ENCODE assay signal across 17 cellular contexts in the genomic region with DNA sequence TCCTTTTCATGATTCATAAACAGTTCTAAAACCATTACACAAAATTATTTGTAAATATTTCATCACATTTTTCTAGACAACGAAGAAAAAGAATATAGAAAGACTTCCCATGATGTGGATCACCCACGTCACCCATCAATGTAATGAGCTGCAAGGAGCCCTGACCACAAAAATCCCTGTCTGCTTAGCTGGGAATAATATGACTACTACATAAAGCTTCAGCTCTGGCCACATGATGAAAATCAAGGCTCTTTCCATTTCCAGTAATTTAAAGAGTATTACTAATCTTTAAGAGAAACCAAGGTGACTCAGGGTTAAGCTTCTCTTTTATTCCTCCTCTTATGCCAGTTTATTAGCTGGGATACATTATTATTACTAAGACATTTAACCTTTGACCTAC.
A peak's percentile ranks its signal among the peaks of the same experiment; 100 is the strongest.
DNase-seq lines count a peak whose midpoint lies in the region; ATAC-seq and TF ChIP-seq lines count a peak whose summit lies in the region.
"Had no signal": no experiment of that assay in that cellular context is flagged by ENCODE, and none has a peak within 500 bp of the region (broad histone marks: within the 10 kb centered on the region; RNA-seq: fewer than 3 reads in every experiment).

No MANE protein-coding gene starts in this region.

- intact Hi-C loops in heart right ventricle (cut with DNase I) (loop anchor here in 1 of 10 donors (10.0 kb wide), 1 partner anchor 100 kb away; no protein-coding TSS in a partner anchor), testis (cut with DNase I; ENCODE audit: low total_unique reads) (no loop called here)

- H2AFZ ChIP-seq in ACC112 (ENCODE audit: low read length, unreplicated experiment): peak overlapping the region; percentile 26

- H3K4me3 ChIP-seq in ACC112 (ENCODE audit: low read depth, low read length) (no peak overlapping the region), fibroblast of pulmonary artery (replicated peaks; ENCODE audit: low read depth, low read length) (no peak overlapping the region), heart right ventricle (no peak overlapping the region), testis (no peak overlapping the region)
- no peak overlapping the region for H3K4me3 ChIP-seq in effector memory CD4-positive, alpha-beta T cell (ENCODE audit: insufficient read depth, low read depth, low read length, poor library complexity, severe bottlenecking)
- H3K4me3 ChIP-seq: gastrocnemius medialis, Peyer's patch had no signal

- H3K27ac ChIP-seq in ACC112 (ENCODE audit: low read depth, low read length) (peak overlapping the region; percentile 61), heart right ventricle (no peak overlapping the region), testis (no peak overlapping the region)
- H3K27ac ChIP-seq in effector memory CD4-positive, alpha-beta T cell (ENCODE audit: insufficient read depth, low read length, poor library complexity, severe bottlenecking): no peak overlapping the region
- H3K27ac ChIP-seq: gastrocnemius medialis, Peyer's patch had no signal

- TF ChIP-seq POLR2A in testis (IDR thresholded peaks at IDR 0.05): no peak

- peak; percentile 94 for DNase-seq in HCEC 1CT
- DNase-seq in T1000 (lab: John Stamatoyannopoulos, UW): peak; percentile 26
- DNase-seq in fibroblast of pulmonary artery (ENCODE audit: low read depth): peak; percentile 74
- DNase-seq in T-helper 1 cell: no peak
- DNase-seq in effector memory CD4-positive, alpha-beta T cell: no peak
- no peak for DNase-seq in heart right ventricle
- DNase-seq in testis: no peak
- DNase-seq: activated CD4-positive, alpha-beta T cell treated with anti-CD3 and anti-CD28 coated beads for 36 hours; activated naive CD8-positive, alpha-beta T cell treated with anti-CD3 and anti-CD28 coated beads, Interleukin-2, amount 10 ng/mL, durations not matched to agents 7 days and 5 days; gastrocnemius medialis; mesendoderm; NCI-H2081; NCI-H748 treated with DMSO at 0.1 percent for 48 hours; Peyer's patch; small intestine; stimulated activated naive CD8-positive, alpha-beta T cell treated with anti-CD3 and anti-CD28 coated beads, Interleukin-15, Interleukin-2, amounts not matched to agents 100 U/mL and 50 U/mL, for 24 hours had no signal

- H3K4me1 ChIP-seq in ACC112 (ENCODE audit: control insufficient read depth, insufficient read depth, low read length, unreplicated experiment) (peaks cover 9% of the 10 kb centered on the region), heart right ventricle (no peaks in the 10 kb centered on the region), testis (no peaks in the 10 kb centered on the region)
- no peaks in the 10 kb centered on the region for H3K4me1 ChIP-seq in effector memory CD4-positive, alpha-beta T cell (ENCODE audit: control insufficient read depth, insufficient read depth, low read length, poor library complexity, severe bottlenecking)
- H3K4me1 ChIP-seq: gastrocnemius medialis, Peyer's patch had no signal

- H3K36me3 ChIP-seq in ACC112 (ENCODE audit: insufficient read depth, low read length) (no peaks in the 10 kb centered on the region), heart right ventricle (no peaks in the 10 kb centered on the region), testis (ENCODE audit: low read depth, missing control alignments) (no peaks in the 10 kb centered on the region)
- no peaks in the 10 kb centered on the region for H3K36me3 ChIP-seq in effector memory CD4-positive, alpha-beta T cell (ENCODE audit: control insufficient read depth, insufficient read depth, low read length)
- H3K36me3 ChIP-seq: gastrocnemius medialis, Peyer's patch had no signal

- TF ChIP-seq CTCF in fibroblast of pulmonary artery (IDR thresholded peaks at IDR 0.05; ENCODE audit: low read length, missing control alignments) (no peak), heart right ventricle (IDR thresholded peaks at IDR 0.05) (no peak), testis (IDR thresholded peaks at IDR 0.05) (no peak)

- WGBS in heart right ventricle, 2 donors: 82 to 94% methylated on average over 2 of the region's 2 CpGs
- 85 to 90% methylated on average over 2 of the region's 2 CpGs for WGBS in testis, 2 donors

- no peak for ATAC-seq in heart right ventricle
- ATAC-seq: activated CD4-positive, alpha-beta T cell treated with anti-CD3 and anti-CD28 coated beads for 36 hours; gastrocnemius medialis; stimulated activated naive CD8-positive, alpha-beta T cell treated with anti-CD3 and anti-CD28 coated beads, Interleukin-15, Interleukin-2, amounts not matched to agents 100 U/mL and 50 U/mL, for 24 hours had no signal

- no peaks in the 10 kb centered on the region for H3K27me3 ChIP-seq in ACC112 (ENCODE audit: insufficient read depth, low read length)
- no peaks in the 10 kb centered on the region for H3K27me3 ChIP-seq in effector memory CD4-positive, alpha-beta T cell (replicated peaks; ENCODE audit: control insufficient read depth, insufficient read depth, low read length, poor library complexity, severe bottlenecking)
- H3K27me3 ChIP-seq in heart right ventricle: no peaks in the 10 kb centered on the region
- H3K27me3 ChIP-seq in testis: no peaks in the 10 kb centered on the region
- H3K27me3 ChIP-seq: gastrocnemius medialis, Peyer's patch had no signal

- no peaks in the 10 kb centered on the region for H3K79me2 ChIP-seq in ACC112 (ENCODE audit: control insufficient read depth, insufficient read depth, low read length, unreplicated experiment)

- no peaks in the 10 kb centered on the region for H3K9me3 ChIP-seq in effector memory CD4-positive, alpha-beta T cell (ENCODE audit: control insufficient read depth, low read length)
- H3K9me3 ChIP-seq in heart right ventricle: no peaks in the 10 kb centered on the region
- no peaks in the 10 kb centered on the region for H3K9me3 ChIP-seq in testis
- H3K9me3 ChIP-seq: gastrocnemius medialis, Peyer's patch had no signal

Comparison
In these comparisons a context has a peak if more than half of its experiments do, and no peak if none do; other contexts are left out.
1. DNase-seq: peak in HCEC 1CT (single experiment), T1000 (single experiment) and fibroblast of pulmonary artery (single experiment); none in T-helper 1 cell (0 of 5), effector memory CD4-positive, alpha-beta T cell (0 of 3), heart right ventricle (0 of 2) and testis (single experiment).